ENCODE assay signal across 12 cellular contexts in genomic region chr3:138331143-138331894, GRCh38. TPM values are rescaled to one million over a fixed set of nuclear protein-coding genes. Genes with fewer than 3 reads are reported as not detected.
DNase-seq lines count a peak whose midpoint lies in the region; ATAC-seq and TF ChIP-seq lines count a peak whose summit lies in the region.
"Had no signal": no experiment of that assay in that cellular context is flagged by ENCODE, and none has a peak within 500 bp of the region (broad histone marks: within the 10 kb centered on the region; RNA-seq: fewer than 3 reads in every experiment).

No MANE protein-coding gene starts in this region.

- peaks cover 19% of the 10 kb centered on the region for H3K27me3 Mint-ChIP-seq in CD4-positive, CD25-positive, alpha-beta regulatory T cell
- H3K27me3 Mint-ChIP-seq: activated naive CD8-positive, alpha-beta T cell treated with anti-CD3 and anti-CD28 coated beads for 36 hours; stimulated activated naive CD8-positive, alpha-beta T cell treated with anti-CD3 and anti-CD28 coated beads, Interleukin-15, Interleukin-2, amounts not matched to agents 100 ng/mL and 50 ng/mL, for 24 hours had no signal

- H3K27ac Mint-ChIP-seq in CD4-positive, CD25-positive, alpha-beta regulatory T cell, result no peak overlapping the region
- H3K27ac Mint-ChIP-seq: activated naive CD8-positive, alpha-beta T cell treated with anti-CD3 and anti-CD28 coated beads for 36 hours; stimulated activated naive CD8-positive, alpha-beta T cell treated with anti-CD3 and anti-CD28 coated beads, Interleukin-15, Interleukin-2, amounts not matched to agents 100 ng/mL and 50 ng/mL, for 24 hours had no signal

- H3K9me3 Mint-ChIP-seq in CD4-positive, CD25-positive, alpha-beta regulatory T cell, result no peaks in the 10 kb centered on the region
- H3K9me3 Mint-ChIP-seq: activated naive CD8-positive, alpha-beta T cell treated with anti-CD3 and anti-CD28 coated beads for 36 hours; stimulated activated naive CD8-positive, alpha-beta T cell treated with anti-CD3 and anti-CD28 coated beads, Interleukin-15, Interleukin-2, amounts not matched to agents 100 ng/mL and 50 ng/mL, for 24 hours had no signal

- H3K4me1 Mint-ChIP-seq in CD4-positive, CD25-positive, alpha-beta regulatory T cell, result peaks cover 10 to 24% (median 15%) of the 10 kb centered on the region in 4 donors

- TF ChIP-seq CTCF in astrocyte of the spinal cord (IDR thresholded peaks at IDR 0.05; ENCODE audit: low read depth, low read length) (peak; percentile 38), GM20000 (IDR thresholded peaks at IDR 0.05; ENCODE audit: extremely low read depth, missing control alignments) (no peak)

- H3K9me3 ChIP-seq in CD4-positive, CD25-positive, alpha-beta regulatory T cell (ENCODE audit: control insufficient read depth in 2 of 2, low read length in 2 of 2), result no peaks in the 10 kb centered on the region

- H3K4me3 ChIP-seq in CD4-positive, CD25-positive, alpha-beta regulatory T cell (ENCODE audit: low read depth, low read length), result no peak overlapping the region
- H3K4me3 ChIP-seq in astrocyte of the spinal cord (ENCODE audit: low read depth, low read length), result no peak overlapping the region

- in situ Hi-C loops in astrocyte of the spinal cord (cut with HindIII; ENCODE audit: low sequenced_read_pairs), result no loop called here

- no peak for ATAC-seq in CD4-positive, CD25-positive, alpha-beta regulatory T cell (ENCODE audit: low read depth in 2 of 2)
- ATAC-seq in GM18498 (IDR thresholded peaks at IDR 0.05; ENCODE audit: unreplicated experiment), result no peak

- H3K4me1 ChIP-seq in CD4-positive, CD25-positive, alpha-beta regulatory T cell (ENCODE audit: control insufficient read depth, insufficient read depth, low read length, poor library complexity, severe bottlenecking), result peaks cover 13% of the 10 kb centered on the region

- peaks cover 4% of the 10 kb centered on the region for H3K27me3 ChIP-seq in CD4-positive, CD25-positive, alpha-beta regulatory T cell (ENCODE audit: control insufficient read depth, insufficient read depth, low read length)

- peak overlapping the region in 3 of 4 donors; percentile 2 to 70 (median 49) for H3K4me3 Mint-ChIP-seq in CD4-positive, CD25-positive, alpha-beta regulatory T cell
- H3K4me3 Mint-ChIP-seq: activated naive CD8-positive, alpha-beta T cell treated with anti-CD3 and anti-CD28 coated beads for 36 hours; stimulated activated naive CD8-positive, alpha-beta T cell treated with anti-CD3 and anti-CD28 coated beads, Interleukin-15, Interleukin-2, amounts not matched to agents 100 ng/mL and 50 ng/mL, for 24 hours had no signal

- no peak for DNase-seq in CD4-positive, CD25-positive, alpha-beta regulatory T cell
- DNase-seq in HCEC 1CT, result peak; percentile 33
- DNase-seq in astrocyte of the spinal cord (ENCODE audit: low read depth, low spot score), result no peak
- peak; percentile 26 for DNase-seq in mesenteric fat pad (ENCODE audit: low spot score)
- no peak for DNase-seq in GM20000 (ENCODE audit: low spot score)
- DNase-seq in EL, result no peak
- no peak for DNase-seq in SHP77 treated with DMSO at 0.1 percent for 48 hours (lab: John Stamatoyannopoulos, UW)
- DNase-seq: activated naive CD8-positive, alpha-beta T cell treated with anti-CD3 and anti-CD28 coated beads for 36 hours; erythroblast; NCI-H748 treated with DMSO at 0.1 percent for 48 hours had no signal

- H3K27ac ChIP-seq in CD4-positive, CD25-positive, alpha-beta regulatory T cell (ENCODE audit: insufficient read depth, low read length, poor library complexity, severe bottlenecking), result no peak overlapping the region

- H3K36me3 ChIP-seq in CD4-positive, CD25-positive, alpha-beta regulatory T cell (ENCODE audit: control insufficient read depth, insufficient read depth, low read length), result no peaks in the 10 kb centered on the region

- no peaks in the 10 kb centered on the region for H3K36me3 Mint-ChIP-seq in CD4-positive, CD25-positive, alpha-beta regulatory T cell
- H3K36me3 Mint-ChIP-seq: activated naive CD8-positive, alpha-beta T cell treated with anti-CD3 and anti-CD28 coated beads for 36 hours had no signal

RNA-seq across cellular contexts. Expression of gene NME9, which starts 1.7 kb away (rescaled TPM):
- not detected for total RNA-seq in CD4-positive, CD25-positive, alpha-beta regulatory T cell
- 1 to 10 TPM in 1 of 4 donors, under 1 TPM in 3; 0.33 to 1.3 (median 0.71) TPM for polyA plus RNA-seq in CD4-positive, CD25-positive, alpha-beta regulatory T cell
- not detected for total RNA-seq in mesenteric fat pad
- total RNA-seq: activated naive CD8-positive, alpha-beta T cell treated with anti-CD3 and anti-CD28 coated beads for 36 hours had no signal

RNA-seq across cellular contexts. Expression of gene MRAS, which starts 17.1 kb away (rescaled TPM):
- total RNA-seq in CD4-positive, CD25-positive, alpha-beta regulatory T cell, result not detected
- not detected for polyA plus RNA-seq in CD4-positive, CD25-positive, alpha-beta regulatory T cell
- 232 TPM for total RNA-seq in mesenteric fat pad

Comparison
In these comparisons a context has a peak if more than half of its experiments do, and no peak if none do; other contexts are left out.
1. DNase-seq: peak in HCEC 1CT (single experiment) and mesenteric fat pad (single experiment); none in CD4-positive, CD25-positive, alpha-beta regulatory T cell (0 of 3), astrocyte of the spinal cord (single experiment), GM20000 (single experiment), EL (single experiment) and SHP77 treated with DMSO at 0.1 percent for 48 hours (single experiment).
2. RNA of gene MRAS, which starts 17.1 kb away (total RNA-seq): 232 TPM in mesenteric fat pad (single experiment); not detected in CD4-positive, CD25-positive, alpha-beta regulatory T cell (single experiment); every median in the first group is over 100 times any median in the second.